In genomic region chr7:139995034-139995915, GRCh38 we compare ENCODE assay signal across 11 cellular contexts.
DNase-seq lines count a peak whose midpoint lies in the region; ATAC-seq and TF ChIP-seq lines count a peak whose summit lies in the region.
"Had no signal": no experiment of that assay in that cellular context is flagged by ENCODE, and none has a peak within 500 bp of the region (broad histone marks: within the 10 kb centered on the region; RNA-seq: fewer than 3 reads in every experiment).

No MANE protein-coding gene starts in this region.

- no peak overlapping the region for H3K4me3 ChIP-seq in astrocyte of the spinal cord (ENCODE audit: low read depth, low read length)
- H3K4me3 ChIP-seq in right cardiac atrium (ENCODE audit: low read length): no peak overlapping the region
- no peak overlapping the region for H3K4me3 ChIP-seq in spleen

- TF ChIP-seq CTCF in astrocyte of the spinal cord (IDR thresholded peaks at IDR 0.05; ENCODE audit: low read depth, low read length) (no peak), spleen (IDR thresholded peaks at IDR 0.05 in 8 of 11, conservative IDR thresholded peaks at IDR 0.05 in 3 of 11) (no peak)

- intact Hi-C loops in right cardiac atrium (cut with DNase I): loop anchor here in 1 of 4 donors (10.0 kb wide), 1 partner anchor 210 kb away; no protein-coding TSS in a partner anchor
- intact Hi-C loops in spleen (cut with DNase I; ENCODE audit: low total_unique reads): no loop called here

- 47% methylated on average over 17 of the region's 17 CpGs for WGBS in right cardiac atrium
- WGBS in spleen, 5 donors: 60 to 75% (median 67%) methylated on average over 17 of the region's 17 CpGs

- H3K36me3 ChIP-seq in spleen: peaks cover 0 to 32% (median 0%) of the 10 kb centered on the region in 6 donors

- H3K27me3 ChIP-seq in right cardiac atrium (ENCODE audit: control insufficient read depth, insufficient read depth): no peaks in the 10 kb centered on the region
- H3K27me3 ChIP-seq in spleen (replicated peaks in 1 of 7): no peaks in the 10 kb centered on the region

- H3K4me1 ChIP-seq in right cardiac atrium (ENCODE audit: control insufficient read depth, insufficient read depth, low read length) (no peaks in the 10 kb centered on the region), spleen (no peaks in the 10 kb centered on the region)

- no peaks in the 10 kb centered on the region for H3K9me3 ChIP-seq in right cardiac atrium (ENCODE audit: control insufficient read depth, low read length)
- no peaks in the 10 kb centered on the region for H3K9me3 ChIP-seq in spleen

- H3K27ac ChIP-seq in right cardiac atrium (ENCODE audit: low read length) (no peak overlapping the region), spleen (no peak overlapping the region)

- TF ChIP-seq POLR2A in spleen (IDR thresholded peaks at IDR 0.05): no peak

- DNase-seq in HT1080 (ENCODE audit: low read depth) (peak; percentile 19), astrocyte of the spinal cord (ENCODE audit: low read depth, low spot score) (peak; percentile 30), right cardiac atrium (peak; percentile 40 to 74 (median 73)), spleen (peak; percentile 50), SW480 (ENCODE audit: low spot score) (no peak), SHP77 (lab: John Stamatoyannopoulos, UW) (no peak), NK-92 (lab: John Stamatoyannopoulos, UW; ENCODE audit: unreplicated experiment) (no peak)
- DNase-seq: activated CD4-positive, alpha-beta T cell treated with anti-CD3 and anti-CD28 coated beads for 36 hours; MM.1S had no signal

- ATAC-seq in right cardiac atrium (peak; percentile 70 to 76), HG02610 (IDR thresholded peaks at IDR 0.05; ENCODE audit: unreplicated experiment) (no peak)
- ATAC-seq: activated CD4-positive, alpha-beta T cell treated with anti-CD3 and anti-CD28 coated beads for 36 hours; Panc1 had no signal

- in situ Hi-C loops in astrocyte of the spinal cord (cut with HindIII; ENCODE audit: low sequenced_read_pairs): no loop called here

Comparison
In these comparisons a context has a peak if more than half of its experiments do, and no peak if none do; other contexts are left out.
1. DNase-seq: peak in HT1080 (single experiment), astrocyte of the spinal cord (single experiment), right cardiac atrium (3 of 3) and spleen (single experiment); none in SW480 (single experiment), SHP77 (0 of 2) and NK-92 (single experiment).